Comparison of ENCODE assay signal across 33 cellular contexts in the genomic region with DNA sequence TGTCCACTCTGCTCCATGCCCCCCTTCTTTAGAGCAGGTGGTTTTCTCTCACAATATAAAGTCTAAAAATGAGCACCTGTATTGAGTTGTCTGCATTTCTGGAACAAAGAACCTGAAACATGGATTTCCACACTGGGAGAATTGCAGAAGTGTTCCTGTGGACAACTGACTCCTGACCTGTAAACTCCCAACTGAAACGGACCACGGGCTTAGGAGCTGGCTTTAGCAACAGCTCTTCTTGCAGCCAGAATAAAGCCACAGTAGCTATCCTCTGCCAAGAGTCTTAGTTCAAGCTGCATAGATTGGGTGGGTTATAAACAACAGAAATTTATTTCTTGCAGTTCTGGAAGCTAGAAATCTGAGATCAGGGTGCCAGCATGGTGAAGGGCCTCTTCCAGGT.
"Had no signal": no experiment of that assay in that cellular context is flagged by ENCODE, and none has a peak within 500 bp of the region (broad histone marks: within the 10 kb centered on the region; RNA-seq: fewer than 3 reads in every experiment).

No MANE protein-coding gene starts in this region.

- H3K9me3 Mint-ChIP-seq: activated CD4-positive, alpha-beta memory T cell treated with anti-CD3 and anti-CD28 coated beads for 36 hours; activated CD4-positive, alpha-beta T cell treated with anti-CD3 and anti-CD28 coated beads, Interleukin-2, amount 10 ng/mL, durations not matched to agents 24 days and 14 days; activated naive CD4-positive, alpha-beta T cell treated with anti-CD3 and anti-CD28 coated beads, Interleukin-2, amount 10 ng/mL, durations not matched to agents 7 days and 5 days; activated naive CD4-positive, alpha-beta T cell treated with anti-CD3 and anti-CD28 coated beads, Interleukin-2, amount 50 U/mL, for 72 hours; activated naive CD8-positive, alpha-beta T cell treated with anti-CD3 and anti-CD28 coated beads, Interleukin-2, amount 10 ng/mL, durations not matched to agents 7 days and 5 days; activated T-cell treated with anti-CD3 and anti-CD28 coated beads, Interleukin-2, amount 50 U/mL, for 24 hours; activated T-cell treated with anti-CD3 and anti-CD28 coated beads, Interleukin-2, amount 50 U/mL, for 72 hours; brain; T-helper 2 cell treated with Interferon-gamma antibody and Interleukin-4, amounts not matched to agents 5 μg/mL and 100 μg/mL, for 36 hours had no signal

- ATAC-seq: activated CD4-positive, alpha-beta T cell treated with anti-CD3 and anti-CD28 coated beads for 36 hours; activated CD8-positive, alpha-beta T cell treated with anti-CD3 and anti-CD28 coated beads, Interleukin-2, amount 10 ng/mL, durations not matched to agents 7 days and 5 days; activated naive CD4-positive, alpha-beta T cell treated with anti-CD3 and anti-CD28 coated beads, Interleukin-2, amount 50 U/mL, for 72 hours; activated T-cell treated with anti-CD3 and anti-CD28 coated beads, Interleukin-2, amount 50 U/mL, for 72 hours; foreskin keratinocyte; gastrocnemius medialis; T-helper 17 cell had no signal

- DNase-seq: activated CD4-positive, alpha-beta memory T cell treated with anti-CD3 and anti-CD28 coated beads for 36 hours; activated CD4-positive, alpha-beta T cell treated with anti-CD3 and anti-CD28 coated beads for 36 hours; activated CD4-positive, alpha-beta T cell treated with anti-CD3 and anti-CD28 coated beads, Interleukin-2, amount 10 ng/mL, durations not matched to agents 24 days and 14 days; activated CD4-positive, CD25-positive, alpha-beta regulatory T cell; activated CD4-positive, CD25-positive, alpha-beta regulatory T cell treated with anti-CD3 and anti-CD28 coated beads, Interleukin-2, amount 50 U/mL, for 72 hours; activated CD8-positive, alpha-beta memory T cell treated with anti-CD3 and anti-CD28 coated beads, Interleukin-2, amount 50 U/mL, for 48 hours; activated CD8-positive, alpha-beta T cell treated with anti-CD3 and anti-CD28 coated beads, Interleukin-2, amount 10 ng/mL, durations not matched to agents 7 days and 5 days; activated gamma-delta T cell; activated naive CD4-positive, alpha-beta T cell; activated naive CD4-positive, alpha-beta T cell treated with anti-CD3 and anti-CD28 coated beads, Interleukin-2, amount 10 ng/mL, durations not matched to agents 7 days and 5 days; activated naive CD8-positive, alpha-beta T cell treated with anti-CD3 and anti-CD28 coated beads, Interleukin-2, amount 10 ng/mL, durations not matched to agents 7 days and 5 days; activated T-cell treated with anti-CD3 and anti-CD28 coated beads for 4 hours; activated T-cell treated with anti-CD3 and anti-CD28 coated beads, Interleukin-2, amount 50 U/mL, for 24 hours; activated T-cell treated with anti-CD3 and anti-CD28 coated beads, Interleukin-2, amount 50 U/mL, for 72 hours; central memory CD4-positive, alpha-beta T cell; cerebellar nuclear complex; colonic mucosa; effector CD8-positive, alpha-beta T cell; foreskin keratinocyte; gastrocnemius medialis; glutamatergic neuron; T-helper 1 cell; T-helper 17 cell; T1000 had no signal

- H3K27me3 Mint-ChIP-seq: activated CD4-positive, alpha-beta memory T cell treated with anti-CD3 and anti-CD28 coated beads for 36 hours; activated CD4-positive, alpha-beta T cell treated with anti-CD3 and anti-CD28 coated beads for 36 hours; activated CD4-positive, alpha-beta T cell treated with anti-CD3 and anti-CD28 coated beads, Interleukin-2, amount 10 ng/mL, durations not matched to agents 24 days and 14 days; activated naive CD4-positive, alpha-beta T cell treated with anti-CD3 and anti-CD28 coated beads, Interleukin-2, amount 10 ng/mL, durations not matched to agents 7 days and 5 days; activated naive CD8-positive, alpha-beta T cell treated with anti-CD3 and anti-CD28 coated beads, Interleukin-2, amount 10 ng/mL, durations not matched to agents 7 days and 5 days; activated T-cell treated with anti-CD3 and anti-CD28 coated beads, Interleukin-2, amount 50 U/mL, for 24 hours; T-helper 17 cell had no signal

- H3K4me3 Mint-ChIP-seq: activated CD4-positive, alpha-beta memory T cell treated with anti-CD3 and anti-CD28 coated beads for 36 hours; activated CD4-positive, alpha-beta T cell treated with anti-CD3 and anti-CD28 coated beads for 36 hours; activated CD4-positive, alpha-beta T cell treated with anti-CD3 and anti-CD28 coated beads, Interleukin-2, amount 10 ng/mL, durations not matched to agents 24 days and 14 days; activated CD8-positive, alpha-beta T cell treated with anti-CD3 and anti-CD28 coated beads, Interleukin-2, amount 10 ng/mL, durations not matched to agents 7 days and 5 days; activated naive CD4-positive, alpha-beta T cell treated with anti-CD3 and anti-CD28 coated beads, Interleukin-2, amount 10 ng/mL, durations not matched to agents 7 days and 5 days; activated naive CD8-positive, alpha-beta T cell treated with anti-CD3 and anti-CD28 coated beads, Interleukin-2, amount 10 ng/mL, durations not matched to agents 7 days and 5 days; activated T-cell treated with anti-CD3 and anti-CD28 coated beads, Interleukin-2, amount 50 U/mL, for 24 hours; activated T-cell treated with anti-CD3 and anti-CD28 coated beads, Interleukin-2, amount 50 U/mL, for 72 hours; brain; T-helper 17 cell; T-helper 2 cell treated with Interferon-gamma antibody and Interleukin-4, amounts not matched to agents 5 μg/mL and 100 μg/mL, for 36 hours had no signal

- H3K36me3 Mint-ChIP-seq: activated CD4-positive, alpha-beta memory T cell treated with anti-CD3 and anti-CD28 coated beads for 36 hours; activated naive CD4-positive, alpha-beta T cell treated with anti-CD3 and anti-CD28 coated beads, Interleukin-2, amount 10 ng/mL, durations not matched to agents 7 days and 5 days; activated naive CD4-positive, alpha-beta T cell treated with anti-CD3 and anti-CD28 coated beads, Interleukin-2, amount 50 U/mL, for 72 hours; activated naive CD8-positive, alpha-beta T cell treated with anti-CD3 and anti-CD28 coated beads, Interleukin-2, amount 10 ng/mL, durations not matched to agents 7 days and 5 days; brain had no signal

- H3K27ac ChIP-seq: ascending aorta, breast epithelium, cardiac muscle cell, colonic mucosa, epithelial cell of prostate, foreskin keratinocyte, gastrocnemius medialis had no signal

- H3K4me3 ChIP-seq: ascending aorta, breast epithelium, cardiac muscle cell, colonic mucosa, gastrocnemius medialis had no signal

- H3K9me3 ChIP-seq: ascending aorta, breast epithelium, colonic mucosa, gastrocnemius medialis had no signal

- H3K27me3 ChIP-seq: ascending aorta, breast epithelium, cardiac muscle cell, colonic mucosa, foreskin keratinocyte, gastrocnemius medialis had no signal

- H3K4me1 Mint-ChIP-seq: activated CD4-positive, alpha-beta T cell treated with anti-CD3 and anti-CD28 coated beads for 36 hours; activated CD4-positive, alpha-beta T cell treated with anti-CD3 and anti-CD28 coated beads, Interleukin-2, amount 10 ng/mL, durations not matched to agents 24 days and 14 days; activated naive CD4-positive, alpha-beta T cell treated with anti-CD3 and anti-CD28 coated beads, Interleukin-2, amount 10 ng/mL, durations not matched to agents 7 days and 5 days; activated naive CD8-positive, alpha-beta T cell treated with anti-CD3 and anti-CD28 coated beads, Interleukin-2, amount 10 ng/mL, durations not matched to agents 7 days and 5 days; T-helper 17 cell had no signal

- FAIRE-seq: endometrium, endothelial cell of umbilical vein had no signal

- H3K27ac Mint-ChIP-seq: activated CD4-positive, alpha-beta memory T cell treated with anti-CD3 and anti-CD28 coated beads for 36 hours; activated CD4-positive, alpha-beta T cell treated with anti-CD3 and anti-CD28 coated beads for 36 hours; activated CD4-positive, alpha-beta T cell treated with anti-CD3 and anti-CD28 coated beads, Interleukin-2, amount 10 ng/mL, durations not matched to agents 24 days and 14 days; activated CD8-positive, alpha-beta T cell treated with anti-CD3 and anti-CD28 coated beads, Interleukin-2, amount 10 ng/mL, durations not matched to agents 7 days and 5 days; activated naive CD4-positive, alpha-beta T cell treated with anti-CD3 and anti-CD28 coated beads, Interleukin-2, amount 10 ng/mL, durations not matched to agents 7 days and 5 days; activated naive CD4-positive, alpha-beta T cell treated with anti-CD3 and anti-CD28 coated beads, Interleukin-2, amount 50 U/mL, for 72 hours; activated naive CD8-positive, alpha-beta T cell treated with anti-CD3 and anti-CD28 coated beads, Interleukin-2, amount 10 ng/mL, durations not matched to agents 7 days and 5 days; activated T-cell treated with anti-CD3 and anti-CD28 coated beads, Interleukin-2, amount 50 U/mL, for 24 hours; activated T-cell treated with anti-CD3 and anti-CD28 coated beads, Interleukin-2, amount 50 U/mL, for 72 hours; T-helper 17 cell; T-helper 2 cell treated with Interferon-gamma antibody and Interleukin-4, amounts not matched to agents 5 μg/mL and 100 μg/mL, for 36 hours had no signal

- H3K4me1 ChIP-seq: ascending aorta, breast epithelium, colonic mucosa, foreskin keratinocyte had no signal

- H3K36me3 ChIP-seq: ascending aorta, breast epithelium, cardiac muscle cell, colonic mucosa, gastrocnemius medialis had no signal
